ENCODE assay signal across 1 cellular context in the genomic region with DNA sequence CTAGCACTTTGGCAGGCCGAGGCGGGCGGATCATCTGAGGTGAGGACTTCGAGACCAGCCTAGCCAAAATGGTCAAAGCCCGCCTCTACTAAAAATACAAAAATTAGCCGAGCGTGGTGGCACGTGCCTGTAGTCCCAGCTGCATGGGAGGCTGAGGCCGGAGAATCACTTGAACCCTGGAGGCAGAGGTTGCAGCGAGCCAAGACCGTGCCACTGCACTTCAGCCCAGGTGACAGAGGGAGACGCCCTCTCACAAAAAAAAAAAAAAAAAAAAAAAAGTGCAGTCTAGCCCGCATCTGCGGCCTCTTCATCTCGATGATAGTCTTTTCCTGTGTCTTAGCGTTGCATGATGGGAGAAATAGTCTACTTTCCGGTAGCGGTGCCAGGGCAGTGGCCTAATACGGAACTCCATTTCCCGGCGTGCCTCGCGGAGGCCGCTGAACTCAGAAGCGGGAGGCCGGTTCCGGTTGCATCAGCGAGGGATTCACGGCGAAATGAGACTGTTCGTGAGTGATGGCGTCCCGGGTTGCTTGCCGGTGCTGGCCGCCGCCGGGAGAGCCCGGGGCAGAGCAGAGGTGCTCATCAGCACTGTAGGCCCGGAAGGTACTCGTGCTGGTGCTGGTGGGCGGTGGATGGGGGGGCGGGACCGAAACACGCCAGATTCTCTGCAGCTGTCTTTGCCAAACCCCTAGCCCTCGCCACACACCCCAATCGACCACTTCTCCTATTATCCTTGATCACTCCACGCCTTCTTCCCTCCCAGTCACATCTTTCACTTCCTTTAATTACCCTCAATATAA.
TF ChIP-seq lines count a peak whose summit lies in the region.

MARS1 (plus strand) TSS at position 472 of the 800 bp plus-strand sequence; CDS start at position 495, 23 bp downstream.

TF ChIP-seq in GM23338, 12 proteins besides CTCF, POLR2A, EP300 and RAD21 (continued from another document):
- TF ChIP-seq ZNF462 (CRISPR knock-in tag; IDR thresholded peaks at IDR 0.05) (no peak), EZH2phosphoT487 (IDR thresholded peaks at IDR 0.05; ENCODE audit: unreplicated experiment) (no peak), STAT1 (IDR thresholded peaks at IDR 0.05; ENCODE audit: unreplicated experiment) (no peak), EZH2 (IDR thresholded peaks at IDR 0.05; ENCODE audit: low read depth, unreplicated experiment) (no peak), POLR2AphosphoS5 (IDR thresholded peaks at IDR 0.05; ENCODE audit: low read depth) (peak; percentile 85), CREB1 (CRISPR knock-in tag; IDR thresholded peaks at IDR 0.05; ENCODE audit: low read depth) (0 out of 2 replicates have a peak, but pooled peaks have one; percentile 40), REST (IDR thresholded peaks at IDR 0.05; ENCODE audit: unreplicated experiment) (no peak), JUNB (IDR thresholded peaks at IDR 0.05; ENCODE audit: unreplicated experiment) (no peak), ZNF331 (CRISPR knock-in tag; IDR thresholded peaks at IDR 0.05; ENCODE audit: low read depth) (no peak), NANOG (IDR thresholded peaks at IDR 0.05; ENCODE audit: borderline replicate concordance) (no peak)
- TF ChIP-seq, protein P1, sequence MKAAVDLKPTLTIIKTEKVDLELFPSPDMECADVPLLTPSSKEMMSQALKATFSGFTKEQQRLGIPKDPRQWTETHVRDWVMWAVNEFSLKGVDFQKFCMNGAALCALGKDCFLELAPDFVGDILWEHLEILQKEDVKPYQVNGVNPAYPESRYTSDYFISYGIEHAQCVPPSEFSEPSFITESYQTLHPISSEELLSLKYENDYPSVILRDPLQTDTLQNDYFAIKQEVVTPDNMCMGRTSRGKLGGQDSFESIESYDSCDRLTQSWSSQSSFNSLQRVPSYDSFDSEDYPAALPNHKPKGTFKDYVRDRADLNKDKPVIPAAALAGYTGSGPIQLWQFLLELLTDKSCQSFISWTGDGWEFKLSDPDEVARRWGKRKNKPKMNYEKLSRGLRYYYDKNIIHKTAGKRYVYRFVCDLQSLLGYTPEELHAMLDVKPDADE (IDR thresholded peaks at IDR 0.05) = peak; percentile 97
